In genomic region chr6:31945507-31946369, GRCh38 we compare ENCODE assay signal across 8 cellular contexts. TPM values are rescaled to one million over a fixed set of nuclear protein-coding genes. Genes with fewer than 3 reads are reported as not detected.
DNase-seq lines count a peak whose midpoint lies in the region; ATAC-seq and TF ChIP-seq lines count a peak whose summit lies in the region.

CFB (plus strand) TSS chr6:31946095; CDS start chr6:31946222, 127 bp downstream.

- H3K27me3 ChIP-seq in right cardiac atrium (ENCODE audit: control insufficient read depth, insufficient read depth) (no peaks in the 10 kb centered on the region), smooth muscle cell (ENCODE audit: low read depth) (peaks cover 18% of the 10 kb centered on the region)

- H3K9ac ChIP-seq in smooth muscle cell (ENCODE audit: low read depth): no peak within 1 kb of the TSS

- no peaks in the 10 kb centered on the region for H3F3A ChIP-seq in smooth muscle cell (ENCODE audit: low read depth)

- no peaks in the 10 kb centered on the region for H3K4me1 ChIP-seq in right cardiac atrium (ENCODE audit: control insufficient read depth, insufficient read depth, low read length)
- H3K4me1 ChIP-seq in smooth muscle cell (ENCODE audit: low read depth): no peaks in the 10 kb centered on the region

- no peak for TF ChIP-seq CTCF in smooth muscle cell (IDR thresholded peaks at IDR 0.05; ENCODE audit: borderline replicate concordance, insufficient read depth, poor library complexity, severe bottlenecking)

- 37 to 46% (median 43%) methylated on average over 11 of the region's 11 CpGs for WGBS in adipose tissue, 3 donors
- 36% methylated on average over 11 of the region's 11 CpGs for WGBS in right cardiac atrium
- WGBS in smooth muscle cell (ENCODE audit: low lambda C conversion rate): 84% methylated on average over 11 of the region's 11 CpGs

- no peaks in the 10 kb centered on the region for H3K79me2 ChIP-seq in smooth muscle cell (ENCODE audit: low read depth)

- H3K36me3 ChIP-seq in smooth muscle cell (ENCODE audit: low read depth): no peaks in the 10 kb centered on the region

- peak; percentile 92 to 93 for ATAC-seq in right cardiac atrium
- no peak for ATAC-seq in HG03442 (IDR thresholded peaks at IDR 0.05; ENCODE audit: unreplicated experiment)
- ATAC-seq in HG02763 (IDR thresholded peaks at IDR 0.05; ENCODE audit: unreplicated experiment): no peak

- H3K27ac ChIP-seq in adipose tissue (ENCODE audit: low read depth, low read length) (peak within 1 kb of the TSS; percentile 44), right cardiac atrium (ENCODE audit: low read length) (peak within 1 kb of the TSS; percentile 61), smooth muscle cell (ENCODE audit: low read depth) (no peak within 1 kb of the TSS)

- H3K4me3 ChIP-seq in right cardiac atrium (ENCODE audit: low read length) (no peak within 1 kb of the TSS), smooth muscle cell (peak within 1 kb of the TSS; percentile 24)

- intact Hi-C loops in right cardiac atrium (cut with DNase I): no loop called here

- no peaks in the 10 kb centered on the region for H4K20me1 ChIP-seq in smooth muscle cell (ENCODE audit: low read depth)

- DNase-seq in GOT3 (lab: John Stamatoyannopoulos, UW) (peak; percentile 59), right cardiac atrium (peak; percentile 88 to 94 (median 90)), smooth muscle cell (lab: John Stamatoyannopoulos, UW; ENCODE audit: unreplicated experiment) (no peak)
- no peak for DNase-seq in stimulated activated naive CD4-positive, alpha-beta T cell treated with Interleukin-2 at 50 U/mL for 16 hours (lab: John Stamatoyannopoulos, UW)
- DNase-seq in activated T-cell treated with anti-CD3 and anti-CD28 coated beads, Interleukin-2, amount 50 U/mL, for 1 hour: no peak

- no peaks in the 10 kb centered on the region for H3K9me3 ChIP-seq in right cardiac atrium (ENCODE audit: control insufficient read depth, low read length)
- no peaks in the 10 kb centered on the region for H3K9me3 ChIP-seq in smooth muscle cell (replicated peaks; ENCODE audit: low read depth)

- H3K4me2 ChIP-seq in smooth muscle cell: no peak within 1 kb of the TSS

- no peak within 1 kb of the TSS for H2AFZ ChIP-seq in smooth muscle cell (ENCODE audit: low read depth)

RNA-seq across cellular contexts. Expression of gene CFB, which starts in this region (rescaled TPM):
- 100 to 1,000 TPM in 1 of 3 donors, 10 to 100 TPM in 2; 23.8 to 211 (median 49.8) TPM for polyA plus RNA-seq in adipose tissue
- 10 to 100 TPM; 14.2 to 34.2 (median 24.2) TPM for total RNA-seq in right cardiac atrium
- 10.4 TPM for polyA plus RNA-seq in right cardiac atrium
- total RNA-seq in smooth muscle cell: not detected in 2 replicates
- 2.3 and 4.1 TPM in 2 replicates for polyA plus RNA-seq in smooth muscle cell

Comparison
In these comparisons a context has a peak if more than half of its experiments do, and no peak if none do; other contexts are left out.
1. RNA of gene CFB (total RNA-seq): 14.2 to 34.2 TPM in right cardiac atrium; not detected in smooth muscle cell; every median in the first group is over 10 times any median in the second.
2. DNase-seq: peak in GOT3 (single experiment) and right cardiac atrium (3 of 3); none in smooth muscle cell (single experiment), stimulated activated naive CD4-positive, alpha-beta T cell treated with Interleukin-2 at 50 U/mL for 16 hours (single experiment) and activated T-cell treated with anti-CD3 and anti-CD28 coated beads, Interleukin-2, amount 50 U/mL, for 1 hour (single experiment).
3. ATAC-seq: peak in right cardiac atrium (2 of 2); none in HG03442 (single experiment) and HG02763 (single experiment).